Comparison of ENCODE assay signal across 16 cellular contexts in genomic region chr5:111782171-111782570, GRCh38. TPM values are rescaled to one million over a fixed set of nuclear protein-coding genes. Genes with fewer than 3 reads are reported as not detected.
DNase-seq lines count a peak whose midpoint lies in the region; ATAC-seq and TF ChIP-seq lines count a peak whose summit lies in the region.
"Had no signal": no experiment of that assay in that cellular context is flagged by ENCODE, and none has a peak within 500 bp of the region (broad histone marks: within the 10 kb centered on the region; RNA-seq: fewer than 3 reads in every experiment).

No MANE protein-coding gene starts in this region.

- H3K36me3 ChIP-seq in brain microvascular endothelial cell (replicated peaks) (no peaks in the 10 kb centered on the region), osteoblast (ENCODE audit: insufficient read depth, low read length) (no peaks in the 10 kb centered on the region)

- TF ChIP-seq CTCF in brain microvascular endothelial cell (IDR thresholded peaks at IDR 0.05; ENCODE audit: low read depth, low read length, missing control alignments) = no peak
- TF ChIP-seq CTCF in fibroblast of mammary gland (conservative IDR thresholded peaks at IDR 0.05; ENCODE audit: control insufficient read depth, insufficient read depth, low read depth, low read length) = no peak
- no peak for TF ChIP-seq CTCF in osteoblast (IDR thresholded peaks at IDR 0.05; ENCODE audit: extremely low read depth, low read depth, low read length)

- no peak overlapping the region for H3K4me2 ChIP-seq in osteoblast (ENCODE audit: insufficient read depth, low read length)
- H3K4me2 ChIP-seq: KMS-11 had no signal

- ATAC-seq in left colon (no peak), GM21717 (IDR thresholded peaks at IDR 0.05; ENCODE audit: unreplicated experiment) (no peak)

- H3K27ac ChIP-seq in brain microvascular endothelial cell (peak overlapping the region; percentile 24), osteoblast (ENCODE audit: low read depth, low read length) (peak overlapping the region; percentile 21)
- H3K27ac ChIP-seq: KMS-11 had no signal

- intact Hi-C loops in left colon (cut with DNase I, micrococcal nuclease) = no loop called here

- peaks cover 18% of the 10 kb centered on the region for H3K4me1 ChIP-seq in osteoblast (ENCODE audit: insufficient read depth, low read length)

- no peaks in the 10 kb centered on the region for H4K20me1 ChIP-seq in osteoblast (ENCODE audit: insufficient read depth, low read length)

- no peaks in the 10 kb centered on the region for H3K9me3 ChIP-seq in osteoblast (ENCODE audit: low read depth, low read length)

- no peak overlapping the region for H3K4me3 ChIP-seq in brain microvascular endothelial cell (ENCODE audit: low read depth, low read length)
- H3K4me3 ChIP-seq in fibroblast of mammary gland (ENCODE audit: control insufficient read depth, low read depth, low read length) = no peak overlapping the region
- no peak overlapping the region for H3K4me3 ChIP-seq in osteoblast (ENCODE audit: insufficient read depth, low read length)

- H3K27me3 ChIP-seq in brain microvascular endothelial cell (replicated peaks) = no peaks in the 10 kb centered on the region
- no peaks in the 10 kb centered on the region for H3K27me3 ChIP-seq in osteoblast (ENCODE audit: insufficient read depth, low read length)

- H3K79me2 ChIP-seq in osteoblast (ENCODE audit: insufficient read depth, low read length) = no peaks in the 10 kb centered on the region

- in situ Hi-C loops in brain microvascular endothelial cell (cut with HindIII; ENCODE audit: low pct_ligation_motif_present, low sequenced_read_pairs) = no loop called here

- DNase-seq in LHCN-M2 (ENCODE audit: low read depth) = peak; percentile 37
- DNase-seq in brain microvascular endothelial cell = no peak
- peak; percentile 89 for DNase-seq in fibroblast of mammary gland (ENCODE audit: low read depth)
- no peak for DNase-seq in osteoblast (ENCODE audit: insufficient read length, low spot score, missing footprints)
- no peak for DNase-seq in left colon
- no peak for DNase-seq in amygdala (lab: John Stamatoyannopoulos, UW)
- no peak for DNase-seq in NOMO-1 treated with DMSO at 0.1 percent for 48 hours (lab: John Stamatoyannopoulos, UW; ENCODE audit: unreplicated experiment)
- DNase-seq: CD4-positive, alpha-beta T cell; DMS79; GDM1; HFFc6; NCI-H187 treated with DMSO at 0.1 percent for 48 hours; NCI-H2171; NCI-H510A had no signal

- no peak overlapping the region for H2AFZ ChIP-seq in osteoblast (ENCODE audit: low read length)

RNA-seq across cellular contexts. Expression of gene NREP, which starts 25.2 kb away (rescaled TPM):
- total RNA-seq in LHCN-M2 (2014; rRNA removed) (90.2 and 90.5 TPM in 2 replicates), osteoblast (150 and 182 TPM in 2 replicates), left colon (10 to 100 TPM; 14.3 to 16.3 TPM)
- 167 TPM for polyA plus RNA-seq in LHCN-M2 (2012)

Comparison
In these comparisons a context has a peak if more than half of its experiments do, and no peak if none do; other contexts are left out.
1. DNase-seq: peak in LHCN-M2 (single experiment) and fibroblast of mammary gland (single experiment); none in brain microvascular endothelial cell (single experiment), osteoblast (single experiment), left colon (0 of 2), amygdala (0 of 56) and NOMO-1 treated with DMSO at 0.1 percent for 48 hours (single experiment).